In the genomic region with DNA sequence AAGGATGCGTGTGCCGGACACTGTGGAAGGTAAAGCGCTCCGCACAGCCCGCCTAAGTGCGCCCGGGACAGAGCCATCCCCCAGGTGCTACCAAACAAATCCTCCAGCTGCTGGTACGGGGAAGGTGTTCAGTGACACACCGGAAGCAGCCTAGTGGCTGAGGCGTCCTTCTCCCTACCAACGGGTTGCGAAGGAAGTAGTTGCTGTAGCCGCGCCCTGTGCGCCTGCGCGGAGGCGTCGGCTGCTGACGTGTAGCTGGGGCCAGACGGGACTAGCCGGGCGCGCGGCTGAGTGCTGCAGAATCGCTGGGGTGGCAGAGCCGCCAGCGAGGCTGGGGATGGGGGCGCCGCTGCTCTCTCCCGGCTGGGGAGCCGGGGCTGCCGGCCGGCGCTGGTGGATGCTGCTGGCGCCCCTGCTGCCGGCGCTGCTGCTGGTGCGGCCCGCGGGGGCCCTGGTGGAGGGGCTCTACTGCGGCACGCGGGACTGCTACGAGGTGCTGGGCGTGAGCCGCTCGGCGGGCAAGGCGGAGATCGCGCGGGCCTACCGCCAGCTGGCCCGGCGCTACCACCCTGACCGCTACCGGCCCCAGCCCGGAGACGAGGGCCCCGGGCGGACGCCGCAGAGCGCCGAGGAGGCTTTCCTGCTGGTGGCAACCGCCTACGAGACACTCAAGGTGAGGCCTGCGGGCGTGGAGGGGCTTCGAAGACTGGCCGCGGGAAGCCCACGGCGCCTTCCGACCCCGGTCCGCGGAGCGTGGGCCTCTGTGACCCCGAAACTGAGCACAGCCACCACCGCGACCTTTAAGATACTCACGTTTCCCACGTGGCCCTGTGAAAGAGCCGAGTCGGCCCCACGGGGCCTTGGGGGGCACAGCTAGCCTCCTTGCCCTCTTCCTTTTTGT, we compare ENCODE assay signal across 1 cellular context.
A peak's percentile ranks its signal among the peaks of the same experiment; 100 is the strongest.
TF ChIP-seq lines count a peak whose summit lies in the region.

Gene DNAJC25, plus strand, starts transcription at position 264 of the 901 bp plus-strand sequence. Its CDS starts 74 bp downstream, at position 338.

TF ChIP-seq in HepG2, 621 proteins besides CTCF, POLR2A, EP300 and RAD21 (continued from another document and continues in another):
- TF ChIP-seq CEBPZ (IDR thresholded peaks at IDR 0.05; ENCODE audit: low read length) (no peak), ZNF18 (CRISPR knock-in tag; IDR thresholded peaks at IDR 0.05; ENCODE audit: insufficient replicate concordance) (peak; percentile 65), ZFP41 (CRISPR knock-in tag; IDR thresholded peaks at IDR 0.05; ENCODE audit: borderline replicate concordance) (no peak), ZNF773 (CRISPR knock-in tag; IDR thresholded peaks at IDR 0.05; ENCODE audit: borderline replicate concordance) (no peak; the same call in 1 of the 2 replicates), RFX3 (CRISPR knock-in tag; IDR thresholded peaks at IDR 0.05) (peak; percentile 89), KDM1A (CRISPR knock-in tag; IDR thresholded peaks at IDR 0.05) (no peak; the same call in 1 of the 2 replicates), RBM39 (IDR thresholded peaks at IDR 0.05; ENCODE audit: low read depth, low read length, poor library complexity, severe bottlenecking) (peak; percentile 93), TEAD3 (CRISPR knock-in tag; optimal IDR thresholded peaks at IDR 0.05; ENCODE audit: borderline replicate concordance) (peak; percentile 86), CREB1 (IDR thresholded peaks at IDR 0.05) (peak; percentile 89), CREB1 (CRISPR knock-in tag; IDR thresholded peaks at IDR 0.05) (peak; percentile 88), RCOR2 (CRISPR knock-in tag; IDR thresholded peaks at IDR 0.05) (no peak; the same call in 1 of the 2 replicates), FOXO4 (CRISPR knock-in tag; conservative IDR thresholded peaks at IDR 0.05) (0 out of 2 replicates have a peak, but pooled peaks have one; percentile 87), ZBTB46 (CRISPR knock-in tag; IDR thresholded peaks at IDR 0.05; ENCODE audit: borderline replicate concordance) (peak; percentile 84; the same call in 1 of the 2 replicates), ZNF841 (CRISPR knock-in tag; IDR thresholded peaks at IDR 0.05; ENCODE audit: borderline replicate concordance) (no peak), PHF5A (CRISPR knock-in tag; IDR thresholded peaks at IDR 0.05; ENCODE audit: low read depth, unreplicated experiment) (peak; percentile 87), REPIN1 (CRISPR knock-in tag; IDR thresholded peaks at IDR 0.05; ENCODE audit: borderline replicate concordance, low read depth) (peak; percentile 90), NFE2 (CRISPR knock-in tag; IDR thresholded peaks at IDR 0.05) (no peak), ZMYM3 (CRISPR knock-in tag; IDR thresholded peaks at IDR 0.05) (peak; percentile 63; the same call in 1 of the 2 replicates), ZBTB21 (CRISPR knock-in tag; IDR thresholded peaks at IDR 0.05) (no peak; the same call in 1 of the 2 replicates), ZFP82 (CRISPR knock-in tag; IDR thresholded peaks at IDR 0.05; ENCODE audit: borderline replicate concordance) (peak; percentile 89), ZKSCAN8 (CRISPR knock-in tag; IDR thresholded peaks at IDR 0.05; ENCODE audit: borderline replicate concordance) (peak; percentile 96), CBX2 (IDR thresholded peaks at IDR 0.05; ENCODE audit: low read depth, low read length) (no peak; the same call in 1 of the 2 replicates), CBX2 (CRISPR knock-in tag; IDR thresholded peaks at IDR 0.05; ENCODE audit: low read depth) (peak; percentile 89; the same call in 1 of the 2 replicates)
- TF ChIP-seq, protein P1, sequence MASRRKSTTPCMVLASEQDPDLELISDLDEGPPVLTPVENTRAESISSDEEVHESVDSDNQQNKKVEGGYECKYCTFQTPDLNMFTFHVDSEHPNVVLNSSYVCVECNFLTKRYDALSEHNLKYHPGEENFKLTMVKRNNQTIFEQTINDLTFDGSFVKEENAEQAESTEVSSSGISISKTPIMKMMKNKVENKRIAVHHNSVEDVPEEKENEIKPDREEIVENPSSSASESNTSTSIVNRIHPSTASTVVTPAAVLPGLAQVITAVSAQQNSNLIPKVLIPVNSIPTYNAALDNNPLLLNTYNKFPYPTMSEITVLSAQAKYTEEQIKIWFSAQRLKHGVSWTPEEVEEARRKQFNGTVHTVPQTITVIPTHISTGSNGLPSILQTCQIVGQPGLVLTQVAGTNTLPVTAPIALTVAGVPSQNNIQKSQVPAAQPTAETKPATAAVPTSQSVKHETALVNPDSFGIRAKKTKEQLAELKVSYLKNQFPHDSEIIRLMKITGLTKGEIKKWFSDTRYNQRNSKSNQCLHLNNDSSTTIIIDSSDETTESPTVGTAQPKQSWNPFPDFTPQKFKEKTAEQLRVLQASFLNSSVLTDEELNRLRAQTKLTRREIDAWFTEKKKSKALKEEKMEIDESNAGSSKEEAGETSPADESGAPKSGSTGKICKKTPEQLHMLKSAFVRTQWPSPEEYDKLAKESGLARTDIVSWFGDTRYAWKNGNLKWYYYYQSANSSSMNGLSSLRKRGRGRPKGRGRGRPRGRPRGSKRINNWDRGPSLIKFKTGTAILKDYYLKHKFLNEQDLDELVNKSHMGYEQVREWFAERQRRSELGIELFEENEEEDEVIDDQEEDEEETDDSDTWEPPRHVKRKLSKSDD (CRISPR knock-in tag; IDR thresholded peaks at IDR 0.05; ENCODE audit: low read depth), result 0 out of 2 replicates have a peak, but pooled peaks have one; percentile 41
- TF ChIP-seq, protein P2, sequence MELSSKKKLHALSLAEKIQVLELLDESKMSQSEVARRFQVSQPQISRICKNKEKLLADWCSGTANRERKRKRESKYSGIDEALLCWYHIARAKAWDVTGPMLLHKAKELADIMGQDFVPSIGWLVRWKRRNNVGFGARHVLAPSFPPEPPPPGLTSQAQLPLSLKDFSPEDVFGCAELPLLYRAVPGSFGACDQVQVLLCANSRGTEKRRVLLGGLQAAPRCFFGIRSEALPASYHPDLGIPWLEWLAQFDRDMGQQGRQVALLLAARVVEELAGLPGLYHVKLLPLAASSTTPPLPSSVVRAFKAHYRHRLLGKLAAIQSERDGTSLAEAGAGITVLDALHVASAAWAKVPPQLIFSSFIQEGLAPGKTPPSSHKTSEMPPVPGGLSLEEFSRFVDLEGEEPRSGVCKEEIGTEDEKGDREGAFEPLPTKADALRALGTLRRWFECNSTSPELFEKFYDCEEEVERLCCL (CRISPR knock-in tag; IDR thresholded peaks at IDR 0.05; ENCODE audit: borderline replicate concordance), result no peak
- TF ChIP-seq, protein P3, sequence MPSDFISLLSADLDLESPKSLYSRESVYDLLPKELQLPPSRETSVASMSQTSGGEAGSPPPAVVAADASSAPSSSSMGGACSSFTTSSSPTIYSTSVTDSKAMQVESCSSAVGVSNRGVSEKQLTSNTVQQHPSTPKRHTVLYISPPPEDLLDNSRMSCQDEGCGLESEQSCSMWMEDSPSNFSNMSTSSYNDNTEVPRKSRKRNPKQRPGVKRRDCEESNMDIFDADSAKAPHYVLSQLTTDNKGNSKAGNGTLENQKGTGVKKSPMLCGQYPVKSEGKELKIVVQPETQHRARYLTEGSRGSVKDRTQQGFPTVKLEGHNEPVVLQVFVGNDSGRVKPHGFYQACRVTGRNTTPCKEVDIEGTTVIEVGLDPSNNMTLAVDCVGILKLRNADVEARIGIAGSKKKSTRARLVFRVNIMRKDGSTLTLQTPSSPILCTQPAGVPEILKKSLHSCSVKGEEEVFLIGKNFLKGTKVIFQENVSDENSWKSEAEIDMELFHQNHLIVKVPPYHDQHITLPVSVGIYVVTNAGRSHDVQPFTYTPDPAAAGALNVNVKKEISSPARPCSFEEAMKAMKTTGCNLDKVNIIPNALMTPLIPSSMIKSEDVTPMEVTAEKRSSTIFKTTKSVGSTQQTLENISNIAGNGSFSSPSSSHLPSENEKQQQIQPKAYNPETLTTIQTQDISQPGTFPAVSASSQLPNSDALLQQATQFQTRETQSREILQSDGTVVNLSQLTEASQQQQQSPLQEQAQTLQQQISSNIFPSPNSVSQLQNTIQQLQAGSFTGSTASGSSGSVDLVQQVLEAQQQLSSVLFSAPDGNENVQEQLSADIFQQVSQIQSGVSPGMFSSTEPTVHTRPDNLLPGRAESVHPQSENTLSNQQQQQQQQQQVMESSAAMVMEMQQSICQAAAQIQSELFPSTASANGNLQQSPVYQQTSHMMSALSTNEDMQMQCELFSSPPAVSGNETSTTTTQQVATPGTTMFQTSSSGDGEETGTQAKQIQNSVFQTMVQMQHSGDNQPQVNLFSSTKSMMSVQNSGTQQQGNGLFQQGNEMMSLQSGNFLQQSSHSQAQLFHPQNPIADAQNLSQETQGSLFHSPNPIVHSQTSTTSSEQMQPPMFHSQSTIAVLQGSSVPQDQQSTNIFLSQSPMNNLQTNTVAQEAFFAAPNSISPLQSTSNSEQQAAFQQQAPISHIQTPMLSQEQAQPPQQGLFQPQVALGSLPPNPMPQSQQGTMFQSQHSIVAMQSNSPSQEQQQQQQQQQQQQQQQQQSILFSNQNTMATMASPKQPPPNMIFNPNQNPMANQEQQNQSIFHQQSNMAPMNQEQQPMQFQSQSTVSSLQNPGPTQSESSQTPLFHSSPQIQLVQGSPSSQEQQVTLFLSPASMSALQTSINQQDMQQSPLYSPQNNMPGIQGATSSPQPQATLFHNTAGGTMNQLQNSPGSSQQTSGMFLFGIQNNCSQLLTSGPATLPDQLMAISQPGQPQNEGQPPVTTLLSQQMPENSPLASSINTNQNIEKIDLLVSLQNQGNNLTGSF (CRISPR knock-in tag; IDR thresholded peaks at IDR 0.05), result peak; percentile 83; the same call in 1 of the 2 replicates
- TF ChIP-seq, protein P4, sequence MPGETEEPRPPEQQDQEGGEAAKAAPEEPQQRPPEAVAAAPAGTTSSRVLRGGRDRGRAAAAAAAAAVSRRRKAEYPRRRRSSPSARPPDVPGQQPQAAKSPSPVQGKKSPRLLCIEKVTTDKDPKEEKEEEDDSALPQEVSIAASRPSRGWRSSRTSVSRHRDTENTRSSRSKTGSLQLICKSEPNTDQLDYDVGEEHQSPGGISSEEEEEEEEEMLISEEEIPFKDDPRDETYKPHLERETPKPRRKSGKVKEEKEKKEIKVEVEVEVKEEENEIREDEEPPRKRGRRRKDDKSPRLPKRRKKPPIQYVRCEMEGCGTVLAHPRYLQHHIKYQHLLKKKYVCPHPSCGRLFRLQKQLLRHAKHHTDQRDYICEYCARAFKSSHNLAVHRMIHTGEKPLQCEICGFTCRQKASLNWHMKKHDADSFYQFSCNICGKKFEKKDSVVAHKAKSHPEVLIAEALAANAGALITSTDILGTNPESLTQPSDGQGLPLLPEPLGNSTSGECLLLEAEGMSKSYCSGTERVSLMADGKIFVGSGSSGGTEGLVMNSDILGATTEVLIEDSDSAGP (CRISPR knock-in tag; IDR thresholded peaks at IDR 0.05; ENCODE audit: borderline replicate concordance), result peak; percentile 92
- TF ChIP-seq, protein P5, sequence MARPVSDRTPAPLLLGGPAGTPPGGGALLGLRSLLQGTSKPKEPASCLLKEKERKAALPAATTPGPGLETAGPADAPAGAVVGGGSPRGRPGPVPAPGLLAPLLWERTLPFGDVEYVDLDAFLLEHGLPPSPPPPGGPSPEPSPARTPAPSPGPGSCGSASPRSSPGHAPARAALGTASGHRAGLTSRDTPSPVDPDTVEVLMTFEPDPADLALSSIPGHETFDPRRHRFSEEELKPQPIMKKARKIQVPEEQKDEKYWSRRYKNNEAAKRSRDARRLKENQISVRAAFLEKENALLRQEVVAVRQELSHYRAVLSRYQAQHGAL (CRISPR knock-in tag; IDR thresholded peaks at IDR 0.05; ENCODE audit: not compliant biosample characterization), result peak; percentile 68
